In the genomic region with DNA sequence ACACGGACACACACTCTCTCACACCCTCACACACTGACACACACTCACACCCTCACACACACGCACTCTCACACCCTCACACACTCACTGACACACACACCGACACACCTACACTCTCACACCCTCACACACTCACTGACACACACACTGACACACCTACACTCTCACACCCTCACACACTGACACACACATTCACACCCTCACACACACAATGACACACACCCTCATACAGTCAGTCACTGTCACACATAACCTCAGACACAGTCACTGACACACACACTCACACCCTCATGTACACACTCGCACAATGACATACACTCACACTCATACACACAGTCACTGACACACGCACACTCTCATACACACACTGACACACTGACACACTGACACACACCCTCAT, we compare ENCODE assay signal across 1 cellular context.
TF ChIP-seq lines count a peak whose summit lies in the region.

No MANE protein-coding gene starts in this region.

TF ChIP-seq in IMR-90, 13 proteins besides CTCF, POLR2A, EP300 and RAD21 (continued from another document):
- TF ChIP-seq NFE2L2 (IDR thresholded peaks at IDR 0.05; ENCODE audit: low read depth, low read length), result no peak
- TF ChIP-seq, protein P1, sequence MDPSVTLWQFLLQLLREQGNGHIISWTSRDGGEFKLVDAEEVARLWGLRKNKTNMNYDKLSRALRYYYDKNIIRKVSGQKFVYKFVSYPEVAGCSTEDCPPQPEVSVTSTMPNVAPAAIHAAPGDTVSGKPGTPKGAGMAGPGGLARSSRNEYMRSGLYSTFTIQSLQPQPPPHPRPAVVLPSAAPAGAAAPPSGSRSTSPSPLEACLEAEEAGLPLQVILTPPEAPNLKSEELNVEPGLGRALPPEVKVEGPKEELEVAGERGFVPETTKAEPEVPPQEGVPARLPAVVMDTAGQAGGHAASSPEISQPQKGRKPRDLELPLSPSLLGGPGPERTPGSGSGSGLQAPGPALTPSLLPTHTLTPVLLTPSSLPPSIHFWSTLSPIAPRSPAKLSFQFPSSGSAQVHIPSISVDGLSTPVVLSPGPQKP (IDR thresholded peaks at IDR 0.05; ENCODE audit: borderline replicate concordance, low read depth, low read length), result no peak
